In genomic region chr17:36183811-36184765, GRCh38 we compare ENCODE assay signal across 9 cellular contexts. TPM values are rescaled to one million over a fixed set of nuclear protein-coding genes. Genes with fewer than 3 reads are reported as not detected.
A peak's percentile ranks its signal among the peaks of the same experiment; 100 is the strongest.
DNase-seq lines count a peak whose midpoint lies in the region; ATAC-seq and TF ChIP-seq lines count a peak whose summit lies in the region.
"Had no signal": no experiment of that assay in that cellular context is flagged by ENCODE, and none has a peak within 500 bp of the region (broad histone marks: within the 10 kb centered on the region; RNA-seq: fewer than 3 reads in every experiment).

No MANE protein-coding gene starts in this region.

- H3K27ac ChIP-seq in right atrium auricular region (peak overlapping the region in 1 of 2 donors; percentile 52), prostate gland (peak overlapping the region; percentile 57 to 58)

- H3K36me3 ChIP-seq in right atrium auricular region (no peaks in the 10 kb centered on the region), prostate gland (no peaks in the 10 kb centered on the region)

- 71% methylated on average over 16 of the region's 16 CpGs for WGBS in prostate gland

- CTCF ChIA-PET in Calu3 (lab: Charles Lee), result no interaction called here

- no peaks in the 10 kb centered on the region for H3K9me3 Mint-ChIP-seq in Calu3 (ENCODE audit: low read depth, unreplicated experiment)

- H3K27me3 ChIP-seq in right atrium auricular region (no peaks in the 10 kb centered on the region), prostate gland (replicated peaks; ENCODE audit: insufficient read depth) (no peaks in the 10 kb centered on the region)

- H3K27ac Mint-ChIP-seq in Calu3 (ENCODE audit: unreplicated experiment), result no peak overlapping the region
- H3K27ac Mint-ChIP-seq in T-helper 17 cell, result no peak overlapping the region

- peaks cover 0 to 18% of the 10 kb centered on the region in 2 donors for H3K4me1 ChIP-seq in right atrium auricular region
- H3K4me1 ChIP-seq in prostate gland (replicated peaks), result peaks cover 9% of the 10 kb centered on the region

- peak overlapping the region; percentile 46 for H3K4me3 Mint-ChIP-seq in Calu3 (ENCODE audit: low read depth, unreplicated experiment)
- H3K4me3 Mint-ChIP-seq in T-helper 17 cell, result peak overlapping the region; percentile 19

- peaks cover 11% of the 10 kb centered on the region for H3K27me3 Mint-ChIP-seq in Calu3 (ENCODE audit: unreplicated experiment)
- H3K27me3 Mint-ChIP-seq in T-helper 17 cell, result peaks cover 82% of the 10 kb centered on the region

- no peaks in the 10 kb centered on the region for H3K4me1 Mint-ChIP-seq in Calu3 (ENCODE audit: low read depth, unreplicated experiment)
- peaks cover 6% of the 10 kb centered on the region for H3K4me1 Mint-ChIP-seq in T-helper 17 cell

- ATAC-seq in T-helper 17 cell, result no peak
- ATAC-seq in GM19455 (IDR thresholded peaks at IDR 0.05; ENCODE audit: unreplicated experiment), result no peak
- no peak for ATAC-seq in HG03095 (IDR thresholded peaks at IDR 0.05; ENCODE audit: unreplicated experiment)

- DNase-seq in Calu3, result no peak
- no peak for DNase-seq in T-helper 17 cell
- DNase-seq in right atrium auricular region (ENCODE audit: low spot score), result no peak
- DNase-seq in prostate gland (ENCODE audit: low spot score), result no peak
- DNase-seq in NCI-H1105 treated with DMSO at 0.1 percent for 48 hours (lab: John Stamatoyannopoulos, UW), result no peak
- DNase-seq in SHP77 (lab: John Stamatoyannopoulos, UW), result no peak
- DNase-seq: NCI-H446 treated with DMSO at 0.1 percent for 48 hours had no signal

- TF ChIP-seq POLR2A in prostate gland (IDR thresholded peaks at IDR 0.05), result no peak

- H3K9me3 ChIP-seq in T-helper 17 cell (ENCODE audit: control insufficient read depth, low read length, poor library complexity, severe bottlenecking), result no peaks in the 10 kb centered on the region
- H3K9me3 ChIP-seq in right atrium auricular region, result no peaks in the 10 kb centered on the region
- no peaks in the 10 kb centered on the region for H3K9me3 ChIP-seq in prostate gland

- H3K4me3 ChIP-seq in right atrium auricular region (peak overlapping the region; percentile 52 to 66), prostate gland (peak overlapping the region; percentile 44 to 51)

- intact Hi-C loops in Calu3 (cut with micrococcal nuclease; ENCODE audit: unreplicated experiment) (no loop called here), prostate gland (cut with DNase I) (no loop called here)

- H3K36me3 Mint-ChIP-seq in Calu3 (ENCODE audit: insufficient read depth, unreplicated experiment) (no peaks in the 10 kb centered on the region), T-helper 17 cell (ENCODE audit: low read depth) (peaks cover 6% of the 10 kb centered on the region)

- TF ChIP-seq CTCF in Calu3 (IDR thresholded peaks at IDR 0.05; ENCODE audit: unreplicated experiment), result no peak
- TF ChIP-seq CTCF in right atrium auricular region (IDR thresholded peaks at IDR 0.05), result no peak
- no peak for TF ChIP-seq CTCF in prostate gland (IDR thresholded peaks at IDR 0.05)

- no TSS peak for BruUV-seq in Calu3 (replicated peaks; lab: Mats Ljungman, UMichigan)

RNA-seq across cellular contexts. Expression of gene TBC1D3B, which starts 7.7 kb away (rescaled TPM):
- total RNA-seq in Calu3 (2022) (71.6 and 73.5 TPM in 2 replicates), T-helper 17 cell (1 to 10 TPM; 3.5 to 3.6 TPM), right atrium auricular region (not detected), prostate gland (1 to 10 TPM in 1 of 2 donors, under 1 TPM in 1; 0.96 to 3.9 TPM)

RNA-seq across cellular contexts. Expression of gene CCL3L1, which starts 12.5 kb away (rescaled TPM):
- total RNA-seq in Calu3 (2022) (not detected in 2 replicates), T-helper 17 cell (1 to 10 TPM; 4.7 to 5.3 TPM), right atrium auricular region (not detected), prostate gland (not detected)

RNA-seq across cellular contexts. Expression of gene CCL4L2, which starts 26.8 kb away (rescaled TPM):
- total RNA-seq in Calu3 (2022), result not detected in 2 replicates
- 1 to 10 TPM in 1 of 2 donors, under 1 TPM in 1; 0.62 to 1.6 TPM for total RNA-seq in T-helper 17 cell
- total RNA-seq in right atrium auricular region, result under 1 TPM in 1 of 2 donors, not detected in 1; 0.39 TPM
- under 1 TPM in 1 of 2 donors, not detected in 1; 0.32 TPM for total RNA-seq in prostate gland

Comparison
In these comparisons a context has a peak if more than half of its experiments do, and no peak if none do; other contexts are left out.
1. RNA of gene TBC1D3B, which starts 7.7 kb away (total RNA-seq): 71.6 to 73.5 TPM in Calu3; 0.96 to 3.9 TPM in prostate gland, 3.5 to 3.6 TPM in T-helper 17 cell and not detected in right atrium auricular region; every median in the first group is over 10 times any median in the second.